Comparison of ENCODE assay signal across 7 cellular contexts in the genomic region with DNA sequence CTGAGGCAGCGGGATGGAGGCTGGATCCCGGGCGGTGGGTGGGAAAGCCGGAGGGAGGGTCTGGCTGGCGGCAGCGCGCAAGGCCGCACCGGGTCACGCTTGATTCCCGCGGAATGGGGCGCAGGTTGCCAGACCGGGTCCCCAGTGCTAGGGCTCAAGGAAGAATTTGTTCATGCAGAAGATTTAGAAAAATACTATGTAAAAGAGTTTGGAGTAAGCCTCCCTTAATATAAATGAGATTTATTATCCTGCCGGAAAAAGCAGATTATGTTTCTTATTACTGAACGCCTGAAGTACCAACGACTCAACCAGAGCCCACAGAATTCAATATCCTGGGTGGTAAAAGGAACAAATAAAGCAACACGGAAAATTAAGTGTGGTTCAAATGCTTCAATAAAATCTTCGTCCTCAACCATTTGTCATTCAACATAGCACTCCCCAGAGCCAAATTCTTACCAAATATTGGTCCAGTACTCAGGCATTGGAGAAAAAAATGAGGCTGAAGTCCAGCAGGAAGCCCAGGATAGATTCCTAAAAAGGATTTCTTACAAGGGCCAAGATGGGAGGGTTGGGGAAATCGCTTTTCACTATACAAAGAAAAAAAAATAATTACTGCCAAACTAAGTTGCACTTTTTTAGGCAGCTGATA. TPM values are rescaled to one million over a fixed set of nuclear protein-coding genes. Genes with fewer than 3 reads are reported as not detected.
DNase-seq lines count a peak whose midpoint lies in the region; ATAC-seq lines count a peak whose summit lies in the region.

No MANE protein-coding gene starts in this region.

- H3K4me3 ChIP-seq in iPS-20b (ENCODE audit: low read length) (peak overlapping the region; percentile 79), subcutaneous abdominal adipose tissue (ENCODE audit: low read depth in 1 of 5, low read length in 5 of 5) (peak overlapping the region; percentile 70 to 88 (median 82))

- no peaks in the 10 kb centered on the region for H3K4me1 Mint-ChIP-seq in activated T-helper 17 cell treated with anti-CD3 and anti-CD28 coated beads, Interleukin-2, amount 50 U/mL, for 72 hours

- H3K36me3 Mint-ChIP-seq in activated T-helper 17 cell treated with anti-CD3 and anti-CD28 coated beads, Interleukin-2, amount 50 U/mL, for 72 hours (ENCODE audit: low read depth), result no peaks in the 10 kb centered on the region

- no peaks in the 10 kb centered on the region for H3K27me3 ChIP-seq in iPS-20b (ENCODE audit: insufficient read depth, low read length)
- no peaks in the 10 kb centered on the region for H3K27me3 ChIP-seq in subcutaneous abdominal adipose tissue (ENCODE audit: control insufficient read depth in 5 of 5, insufficient read depth in 4 of 5, low read length in 5 of 5)

- ATAC-seq in GM18498 (IDR thresholded peaks at IDR 0.05; ENCODE audit: unreplicated experiment) (peak; percentile 8), HG03135 (IDR thresholded peaks at IDR 0.05; ENCODE audit: unreplicated experiment) (peak; percentile 0)
- ATAC-seq in activated T-helper 17 cell treated with anti-CD3 and anti-CD28 coated beads, Interleukin-2, amount 50 U/mL, for 72 hours (replicated peaks), result no peak

- H3K27ac ChIP-seq in iPS-20b (ENCODE audit: low read length) (no peak overlapping the region), subcutaneous abdominal adipose tissue (ENCODE audit: low read depth, low read length) (peak overlapping the region; percentile 96)

- H3K9me3 ChIP-seq in iPS-20b (ENCODE audit: insufficient read depth, low read depth, low read length) (no peaks in the 10 kb centered on the region), subcutaneous abdominal adipose tissue (ENCODE audit: control insufficient read depth in 5 of 5, low read length in 5 of 5) (no peaks in the 10 kb centered on the region)

- no peaks in the 10 kb centered on the region for H3K27me3 Mint-ChIP-seq in activated T-helper 17 cell treated with anti-CD3 and anti-CD28 coated beads, Interleukin-2, amount 50 U/mL, for 72 hours

- H3K36me3 ChIP-seq in iPS-20b (ENCODE audit: insufficient read depth, low read depth, low read length) (no peaks in the 10 kb centered on the region), subcutaneous abdominal adipose tissue (ENCODE audit: control insufficient read depth in 5 of 5, insufficient read depth in 5 of 5, low read length in 5 of 5) (no peaks in the 10 kb centered on the region)

- H3K27ac Mint-ChIP-seq in activated T-helper 17 cell treated with anti-CD3 and anti-CD28 coated beads, Interleukin-2, amount 50 U/mL, for 72 hours, result peak overlapping the region; percentile 86

- H3K4me1 ChIP-seq in iPS-20b (ENCODE audit: insufficient read depth, low read length), result peaks cover 5% of the 10 kb centered on the region; the same call in 1 of the 2 replicates
- H3K4me1 ChIP-seq in subcutaneous abdominal adipose tissue (ENCODE audit: control insufficient read depth in 5 of 5, insufficient read depth in 5 of 5, low read length in 5 of 5), result peaks cover 5 to 21% (median 15%) of the 10 kb centered on the region in 5 donors

- H3K9ac ChIP-seq in iPS-20b (ENCODE audit: low read depth, low read length), result peak overlapping the region; percentile 76
- H3K9ac ChIP-seq in subcutaneous abdominal adipose tissue (ENCODE audit: low read length in 5 of 5), result peak overlapping the region; percentile 81 to 93 (median 84)

- H3K4me3 Mint-ChIP-seq in activated T-helper 17 cell treated with anti-CD3 and anti-CD28 coated beads, Interleukin-2, amount 50 U/mL, for 72 hours, result peak overlapping the region; percentile 98

- no peak for DNase-seq in midbrain (lab: John Stamatoyannopoulos, UW)
- no peak for DNase-seq in GF-D8 (lab: John Stamatoyannopoulos, UW)

- H3K9me3 Mint-ChIP-seq in activated T-helper 17 cell treated with anti-CD3 and anti-CD28 coated beads, Interleukin-2, amount 50 U/mL, for 72 hours, result no peaks in the 10 kb centered on the region

RNA-seq across cellular contexts. Expression of gene ZBTB20, which starts 1.2 kb away (rescaled TPM):
- 10 to 100 TPM in 1 of 2 donors, 1 to 10 TPM in 1; 5.7 to 17.7 TPM for total RNA-seq in activated T-helper 17 cell treated with anti-CD3 and anti-CD28 coated beads, Interleukin-2, amount 50 U/mL, for 72 hours
